In genomic region chr1:17700363-17700762, GRCh38 we compare ENCODE assay signal across 31 cellular contexts. TPM values are rescaled to one million over a fixed set of nuclear protein-coding genes. Genes with fewer than 3 reads are reported as not detected.
"Had no signal": no experiment of that assay in that cellular context is flagged by ENCODE, and none has a peak within 500 bp of the region (broad histone marks: within the 10 kb centered on the region; RNA-seq: fewer than 3 reads in every experiment).

No MANE protein-coding gene starts in this region.

- H3K4me1 ChIP-seq: pancreas, prostate gland, suprapubic skin, upper lobe of right lung had no signal

- H3K9me3 ChIP-seq: lower lobe of right lung, pancreas, prostate gland, sigmoid colon, spleen, suprapubic skin, thoracic aorta, tibial artery, upper lobe of right lung had no signal

- DNase-seq: islet precursor cell; lower lobe of right lung; mammary epithelial cell; mesenchymal stem cell; naive thymus-derived CD8-positive, alpha-beta T cell; nucleus accumbens; posterior cingulate gyrus; retina; sigmoid colon; small intestine; spleen; stimulated activated CD4-positive, alpha-beta T cell treated with anti-CD3 and anti-CD28 coated beads, Interleukin-4, amount 100 ng/mL, for 24 hours; stimulated activated naive CD4-positive, alpha-beta T cell; tibial artery; trophoblast cell; upper lobe of right lung had no signal

- H3K27ac ChIP-seq: hepatocyte, lower lobe of right lung, pancreas, prostate gland, sigmoid colon, spleen, suprapubic skin, thoracic aorta, tibial artery, upper lobe of right lung had no signal

- H3K79me2 ChIP-seq: hepatocyte had no signal

- H3K4me3 ChIP-seq: hepatocyte, lower lobe of right lung, pancreas, prostate gland, sigmoid colon, spleen, suprapubic skin, thoracic aorta, tibial artery, upper lobe of right lung had no signal

- H2AFZ ChIP-seq: hepatocyte had no signal

- H3K36me3 Mint-ChIP-seq: naive thymus-derived CD8-positive, alpha-beta T cell; stimulated activated effector memory CD8-positive, alpha-beta T cell treated with anti-CD3 and anti-CD28 coated beads, Interleukin-12 subunit alpha, Interleukin-12 subunit beta, amount 100 ng/mL, for 72 hours had no signal

- H3K9me3 Mint-ChIP-seq: naive thymus-derived CD8-positive, alpha-beta T cell; nephron; stimulated activated effector memory CD8-positive, alpha-beta T cell treated with anti-CD3 and anti-CD28 coated beads, Interleukin-12 subunit alpha, Interleukin-12 subunit beta, amount 100 ng/mL, for 72 hours; stimulated activated naive CD8-positive, alpha-beta T cell treated with anti-CD3 and anti-CD28 coated beads, Interleukin-15, Interleukin-2, amounts not matched to agents 100 ng/mL and 50 ng/mL, for 24 hours had no signal

- H3K27me3 ChIP-seq: hepatocyte, pancreas, sigmoid colon, suprapubic skin, tibial artery, upper lobe of right lung had no signal

- FAIRE-seq: pancreas, small intestine, urothelium cell line had no signal

- ATAC-seq: left lobe of liver; lower lobe of right lung; naive thymus-derived CD8-positive, alpha-beta T cell; pancreas; right cardiac atrium; stimulated activated effector memory CD8-positive, alpha-beta T cell treated with anti-CD3 and anti-CD28 coated beads, Interleukin-12 subunit alpha, Interleukin-12 subunit beta, amount 100 ng/mL, for 72 hours; upper lobe of right lung had no signal

- H3K4me2 ChIP-seq: hepatocyte had no signal

- H3K36me3 ChIP-seq: prostate gland had no signal

- H3K4me1 Mint-ChIP-seq: stimulated activated effector memory CD8-positive, alpha-beta T cell treated with anti-CD3 and anti-CD28 coated beads, Interleukin-12 subunit alpha, Interleukin-12 subunit beta, amount 100 ng/mL, for 72 hours had no signal

- H3K4me3 Mint-ChIP-seq: naive thymus-derived CD8-positive, alpha-beta T cell; nephron; stimulated activated effector memory CD8-positive, alpha-beta T cell treated with anti-CD3 and anti-CD28 coated beads, Interleukin-12 subunit alpha, Interleukin-12 subunit beta, amount 100 ng/mL, for 72 hours; stimulated activated naive CD8-positive, alpha-beta T cell treated with anti-CD3 and anti-CD28 coated beads, Interleukin-15, Interleukin-2, amounts not matched to agents 100 ng/mL and 50 ng/mL, for 24 hours had no signal

- H3K27ac Mint-ChIP-seq: naive thymus-derived CD8-positive, alpha-beta T cell; nephron; stimulated activated effector memory CD8-positive, alpha-beta T cell treated with anti-CD3 and anti-CD28 coated beads, Interleukin-12 subunit alpha, Interleukin-12 subunit beta, amount 100 ng/mL, for 72 hours; stimulated activated naive CD8-positive, alpha-beta T cell treated with anti-CD3 and anti-CD28 coated beads, Interleukin-15, Interleukin-2, amounts not matched to agents 100 ng/mL and 50 ng/mL, for 24 hours had no signal

RNA-seq across cellular contexts. Expression of gene ACTL8, which starts 54.8 kb away (rescaled TPM):
- total RNA-seq: hepatocyte; left lobe of liver; liver; lower lobe of right lung; mammary epithelial cell; mucosa of gallbladder; naive thymus-derived CD8-positive, alpha-beta T cell; osteoblast; pancreas; right cardiac atrium; sigmoid colon; spleen; subcutaneous adipose tissue; suprapubic skin; thoracic aorta; upper lobe of right lung had no signal
- polyA plus RNA-seq: liver; mammary epithelial cell; naive thymus-derived CD8-positive, alpha-beta T cell; pancreas; right cardiac atrium; spleen had no signal
